28 cellular contexts compared by ENCODE assay signal in the genomic region with DNA sequence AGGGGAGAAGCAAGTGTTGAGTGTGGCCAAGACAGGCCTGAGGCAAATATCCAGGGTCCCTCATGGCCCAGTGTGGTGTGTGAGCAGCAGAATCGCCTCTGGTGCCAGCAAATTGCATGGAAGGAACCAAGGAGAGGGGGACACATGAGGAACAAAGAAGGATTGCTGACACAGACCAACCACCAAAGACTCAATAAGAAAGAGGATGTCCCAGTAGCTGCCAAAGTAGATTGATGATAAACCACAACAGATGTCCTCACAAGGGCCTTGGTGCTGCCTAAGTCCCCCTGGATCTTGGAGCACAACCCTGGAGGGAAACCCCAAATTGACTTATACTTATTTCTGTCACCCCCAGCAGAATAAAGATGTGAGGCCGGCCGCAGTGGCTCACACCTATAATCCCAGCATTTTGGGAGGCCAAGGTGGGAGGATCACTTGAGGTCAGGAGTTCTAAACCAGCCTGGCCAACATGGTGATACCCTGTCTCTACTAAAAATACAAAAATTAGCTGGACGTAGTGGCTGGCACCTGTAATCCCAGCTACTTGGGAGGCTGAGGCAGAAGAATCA.
"Had no signal": no experiment of that assay in that cellular context is flagged by ENCODE, and none has a peak within 500 bp of the region (broad histone marks: within the 10 kb centered on the region; RNA-seq: fewer than 3 reads in every experiment).

No MANE protein-coding gene starts in this region.

- DNase-seq: activated B cell treated with CpG ODN at 0.5 μM for 24 hours; activated CD4-positive, alpha-beta T cell treated with anti-CD3 and anti-CD28 coated beads for 4 hours; activated CD4-positive, alpha-beta T cell treated with anti-CD3 and anti-CD28 coated beads, Interleukin-2, amount 50 U/mL, for 48 hours; activated CD8-positive, alpha-beta memory T cell treated with anti-CD3 and anti-CD28 coated beads, Interleukin-2, amount 50 U/mL, for 48 hours; activated naive CD4-positive, alpha-beta T cell; activated T-cell treated with anti-CD3 and anti-CD28 coated beads, Interleukin-2, amount 50 U/mL, for 4 hours; adrenal gland; colonic mucosa; dorsolateral prefrontal cortex; effector memory CD8-positive, alpha-beta T cell; head of caudate nucleus; mesenchymal stem cell; naive thymus-derived CD8-positive, alpha-beta T cell; ovary; psoas muscle; right cardiac atrium; stimulated activated CD4-positive, alpha-beta T cell treated with anti-CD3 and anti-CD28 coated beads, Interleukin-2, amount 100 ng/mL, for 24 hours; stimulated activated naive CD8-positive, alpha-beta T cell treated with anti-CD3 and anti-CD28 coated beads, Interleukin-15, amount 100 ng/mL, for 72 hours; T1000; transverse colon; uterus had no signal

- H3K9me3 Mint-ChIP-seq: activated T-cell treated with anti-CD3 and anti-CD28 coated beads, Interleukin-2, amount 50 U/mL, for 4 hours; activated T-helper 2 cell treated with anti-CD3 and anti-CD28 coated beads, Interferon-gamma antibody, Interleukin-2, Interleukin-4, amounts not matched to agents 10 μg/mL and 5 μg/mL and 100 μg/mL, durations not matched to agents 14 hours and 24 hours and 36 hours; central memory CD8-positive, alpha-beta T cell; effector memory CD8-positive, alpha-beta T cell; stimulated activated effector memory CD8-positive, alpha-beta T cell treated with anti-CD3 and anti-CD28 coated beads, Interleukin-12 subunit alpha, Interleukin-12 subunit beta, amount 100 ng/mL, for 72 hours; stimulated activated naive CD8-positive, alpha-beta T cell treated with anti-CD3 and anti-CD28 coated beads, Interleukin-15, amount 100 ng/mL, for 72 hours; T-helper 1 cell treated with Interleukin-12 subunit alpha and Interleukin-12 subunit beta and Interleukin-4 antibody, amounts not matched to agents 30 μg/mL and 1 μg/mL, for 36 hours had no signal

- H3K36me3 Mint-ChIP-seq: stimulated activated effector memory CD8-positive, alpha-beta T cell treated with anti-CD3 and anti-CD28 coated beads, Interleukin-12 subunit alpha, Interleukin-12 subunit beta, amount 100 ng/mL, for 72 hours had no signal

- H3K4me1 Mint-ChIP-seq: activated B cell treated with CpG ODN at 0.5 μM for 24 hours; central memory CD8-positive, alpha-beta T cell; naive thymus-derived CD8-positive, alpha-beta T cell; stimulated activated effector memory CD8-positive, alpha-beta T cell treated with anti-CD3 and anti-CD28 coated beads, Interleukin-12 subunit alpha, Interleukin-12 subunit beta, amount 100 ng/mL, for 72 hours; stimulated activated naive CD8-positive, alpha-beta T cell treated with anti-CD3 and anti-CD28 coated beads, Interleukin-15, amount 100 ng/mL, for 72 hours had no signal

- H3K27ac Mint-ChIP-seq: activated B cell treated with CpG ODN at 0.5 μM for 24 hours; activated naive CD8-positive, alpha-beta T cell; activated T-helper 2 cell treated with anti-CD3 and anti-CD28 coated beads, Interferon-gamma antibody, Interleukin-2, Interleukin-4, amounts not matched to agents 10 μg/mL and 5 μg/mL and 100 μg/mL, durations not matched to agents 14 hours and 24 hours and 36 hours; effector memory CD8-positive, alpha-beta T cell; naive thymus-derived CD8-positive, alpha-beta T cell; stimulated activated effector memory CD8-positive, alpha-beta T cell treated with anti-CD3 and anti-CD28 coated beads, Interleukin-12 subunit alpha, Interleukin-12 subunit beta, amount 100 ng/mL, for 72 hours; stimulated activated naive CD8-positive, alpha-beta T cell treated with anti-CD3 and anti-CD28 coated beads, Interleukin-15, amount 100 ng/mL, for 72 hours; T-helper 1 cell treated with Interleukin-12 subunit alpha and Interleukin-12 subunit beta and Interleukin-4 antibody, amounts not matched to agents 30 μg/mL and 1 μg/mL, for 36 hours had no signal

- H3K4me3 Mint-ChIP-seq: activated B cell treated with CpG ODN at 0.5 μM for 24 hours; activated naive CD8-positive, alpha-beta T cell; activated T-cell treated with anti-CD3 and anti-CD28 coated beads, Interleukin-2, amount 50 U/mL, for 4 hours; central memory CD8-positive, alpha-beta T cell; effector memory CD8-positive, alpha-beta T cell; naive thymus-derived CD8-positive, alpha-beta T cell; stimulated activated effector memory CD8-positive, alpha-beta T cell treated with anti-CD3 and anti-CD28 coated beads, Interleukin-12 subunit alpha, Interleukin-12 subunit beta, amount 100 ng/mL, for 72 hours; stimulated activated naive CD8-positive, alpha-beta T cell treated with anti-CD3 and anti-CD28 coated beads, Interleukin-15, amount 100 ng/mL, for 72 hours; T-helper 1 cell treated with Interleukin-12 subunit alpha and Interleukin-12 subunit beta and Interleukin-4 antibody, amounts not matched to agents 30 μg/mL and 1 μg/mL, for 36 hours had no signal

- H3K27me3 Mint-ChIP-seq: activated naive CD8-positive, alpha-beta T cell; stimulated activated naive CD8-positive, alpha-beta T cell treated with anti-CD3 and anti-CD28 coated beads, Interleukin-15, amount 100 ng/mL, for 72 hours had no signal

- FAIRE-seq: frontal cortex, islet of Langerhans had no signal

- ATAC-seq: activated T-cell treated with anti-CD3 and anti-CD28 coated beads, Interleukin-2, amount 50 U/mL, for 4 hours; effector memory CD8-positive, alpha-beta T cell; naive thymus-derived CD8-positive, alpha-beta T cell; psoas muscle; right cardiac atrium; stimulated activated effector memory CD8-positive, alpha-beta T cell treated with anti-CD3 and anti-CD28 coated beads, Interleukin-12 subunit alpha, Interleukin-12 subunit beta, amount 100 ng/mL, for 72 hours; stimulated activated naive CD8-positive, alpha-beta T cell treated with anti-CD3 and anti-CD28 coated beads, Interleukin-15, amount 100 ng/mL, for 72 hours had no signal
